Comparison of ENCODE assay signal across 9 cellular contexts in the genomic region with DNA sequence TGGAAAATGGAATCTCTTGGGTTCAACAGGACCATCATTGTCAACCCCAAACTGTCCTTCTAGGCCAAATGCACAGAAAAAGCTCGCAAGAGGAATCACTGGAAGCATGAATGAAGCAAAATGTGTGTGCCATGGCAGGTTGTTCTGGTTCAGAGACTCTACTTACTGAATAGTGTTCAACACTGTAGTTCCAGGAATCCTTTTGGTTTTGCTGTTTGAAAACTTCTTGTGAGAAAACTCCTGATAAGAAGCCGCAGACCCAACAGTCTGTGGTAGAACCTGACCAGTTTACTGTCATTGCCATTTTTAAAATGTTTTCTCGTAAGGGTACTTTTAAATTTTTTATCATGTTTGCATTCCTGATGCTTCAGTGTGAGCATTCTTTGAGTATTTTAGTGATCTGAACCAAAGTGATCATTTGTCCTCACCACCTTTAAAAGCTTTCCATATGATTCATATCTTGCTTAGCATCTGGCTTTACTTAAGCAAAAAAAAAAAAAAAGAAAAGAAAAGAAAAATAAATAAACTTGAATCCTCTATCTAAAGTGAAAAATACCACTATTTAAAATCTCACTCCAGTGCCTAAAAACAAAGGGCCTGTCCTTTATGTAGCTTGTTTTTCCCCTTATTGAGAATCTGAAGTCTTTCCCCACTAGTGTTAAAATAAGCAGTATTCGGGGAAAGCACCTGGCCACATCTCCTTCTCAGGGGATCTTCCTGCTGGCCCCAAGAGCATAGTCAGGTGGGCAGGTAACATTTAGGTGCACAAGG.
DNase-seq lines count a peak whose midpoint lies in the region; ATAC-seq and TF ChIP-seq lines count a peak whose summit lies in the region.
"Had no signal": no experiment of that assay in that cellular context is flagged by ENCODE, and none has a peak within 500 bp of the region (broad histone marks: within the 10 kb centered on the region; RNA-seq: fewer than 3 reads in every experiment).

No MANE protein-coding gene starts in this region.

- H3K9me3 ChIP-seq in SK-N-SH, result no peaks in the 10 kb centered on the region

- peaks cover 5% of the 10 kb centered on the region for H3F3A ChIP-seq in SK-N-SH (replicated peaks; ENCODE audit: insufficient read depth)

- CTCF ChIA-PET in SK-N-SH (lab: Yijun Ruan, JAX), result interaction anchor here (0.7 to 1.5 kb wide), 3 partner anchors 17 to 242 kb away, joined by 3 to 7 read pairs (median 3); no protein-coding TSS in a partner anchor

- peak overlapping the region; percentile 46 for H3K27ac Mint-ChIP-seq in stimulated activated memory B cell treated with anti-CD40 and anti-IgM and Interleukin-4, amounts not matched to agents 10 μg/mL and 1 μg/mL and 100 μg/mL, for 72 hours
- H3K27ac Mint-ChIP-seq: WTC11 had no signal

- no peak for TF ChIP-seq CTCF in SK-N-SH (IDR thresholded peaks at IDR 0.05)

- peaks cover 0 to 6% of the 10 kb centered on the region in 2 experiments for H3K36me3 ChIP-seq in SK-N-SH (replicated peaks in 1 of 2; ENCODE audit: control insufficient read depth in 1 of 2, insufficient read depth in 2 of 2, low read length in 1 of 2)

- POLR2A ChIA-PET in SK-N-SH (lab: Yijun Ruan, JAX), result no interaction called here

- no peaks in the 10 kb centered on the region for H3K27me3 ChIP-seq in SK-N-SH (ENCODE audit: insufficient read depth)

- no peak overlapping the region for H3K4me3 ChIP-seq in SK-N-SH (ENCODE audit: low read depth in 2 of 2, low read length in 1 of 2)

- no peaks in the 10 kb centered on the region for H3K9me2 ChIP-seq in SK-N-SH

- peaks cover 8% of the 10 kb centered on the region for H3K9me3 Mint-ChIP-seq in stimulated activated memory B cell treated with anti-CD40 and anti-IgM and Interleukin-4, amounts not matched to agents 10 μg/mL and 1 μg/mL and 100 μg/mL, for 72 hours

- peaks cover 2 to 6% of the 10 kb centered on the region in 2 experiments; a peak in 2 of 4 replicates for H3K4me1 ChIP-seq in SK-N-SH (ENCODE audit: control insufficient read depth in 1 of 2, insufficient read depth in 2 of 2, low read depth in 1 of 2, low read length in 1 of 2)

- no peak for TF ChIP-seq RAD21 in SK-N-SH (IDR thresholded peaks at IDR 0.05; ENCODE audit: low read length)

- H3K27ac ChIP-seq in SK-N-SH (ENCODE audit: low read depth in 2 of 2, low read length in 1 of 2), result peak overlapping the region; percentile 45 to 56; a peak in 2 of 4 replicates

- H3K9ac ChIP-seq in SK-N-SH, result no peak overlapping the region

- 71% methylated on average over 4 of the region's 4 CpGs for whole genome bisulfite sequencing in SK-N-SH (ENCODE audit: low lambda C conversion rate)

- H2AFZ ChIP-seq in SK-N-SH (ENCODE audit: low read depth), result no peak overlapping the region

- no peaks in the 10 kb centered on the region for H4K20me1 ChIP-seq in SK-N-SH (ENCODE audit: insufficient read depth)

- no peaks in the 10 kb centered on the region for H3K27me3 Mint-ChIP-seq in stimulated activated memory B cell treated with anti-CD40 and anti-IgM and Interleukin-4, amounts not matched to agents 10 μg/mL and 1 μg/mL and 100 μg/mL, for 72 hours

- no peak overlapping the region for H3K4me3 Mint-ChIP-seq in stimulated activated memory B cell treated with anti-CD40 and anti-IgM and Interleukin-4, amounts not matched to agents 10 μg/mL and 1 μg/mL and 100 μg/mL, for 72 hours
- H3K4me3 Mint-ChIP-seq: WTC11 had no signal

- peak; percentile 78 for ATAC-seq in GM19023 (IDR thresholded peaks at IDR 0.05; ENCODE audit: unreplicated experiment)
- peak; percentile 74 for ATAC-seq in HG02885 (IDR thresholded peaks at IDR 0.05; ENCODE audit: poor library complexity, unreplicated experiment)
- peak; percentile 84 for ATAC-seq in stimulated activated memory B cell treated with anti-CD40 and anti-IgM and Interleukin-4, amounts not matched to agents 10 μg/mL and 1 μg/mL and 100 μg/mL, for 72 hours
- ATAC-seq: WTC11 had no signal

- peaks cover 16% of the 10 kb centered on the region for H3K36me3 Mint-ChIP-seq in stimulated activated memory B cell treated with anti-CD40 and anti-IgM and Interleukin-4, amounts not matched to agents 10 μg/mL and 1 μg/mL and 100 μg/mL, for 72 hours
- H3K36me3 Mint-ChIP-seq: WTC11 had no signal

- peaks cover 32% of the 10 kb centered on the region for H3K4me1 Mint-ChIP-seq in stimulated activated memory B cell treated with anti-CD40 and anti-IgM and Interleukin-4, amounts not matched to agents 10 μg/mL and 1 μg/mL and 100 μg/mL, for 72 hours

- no peaks in the 10 kb centered on the region for H3K79me2 ChIP-seq in SK-N-SH (ENCODE audit: insufficient read depth)

- DNase-seq in SK-N-SH, result no peak
- no peak for DNase-seq in NCI-H1694 (lab: John Stamatoyannopoulos, UW)
- no peak for DNase-seq in 8988T
- DNase-seq in NCI-H187 treated with DMSO at 0.1 percent for 48 hours (lab: John Stamatoyannopoulos, UW), result no peak
- DNase-seq: anterior cingulate cortex had no signal

- TF ChIP-seq EP300 in SK-N-SH (IDR thresholded peaks at IDR 0.05; ENCODE audit: borderline replicate concordance in 1 of 2, low read depth in 1 of 2, low read length in 1 of 2), result peak in 1 of 2 experiments; percentile 74; a peak in 2 of 4 replicates

- H3K4me2 ChIP-seq in SK-N-SH, result 0 out of 2 replicates have a peak overlapping the region, but pooled peaks have one; percentile 13

TF ChIP-seq in SK-N-SH, 30 proteins besides CTCF, POLR2A, EP300 and RAD21 (continues in another document):
- TF ChIP-seq FOSL2 (IDR thresholded peaks at IDR 0.05; ENCODE audit: borderline replicate concordance, low read depth) (peak; percentile 67; the same call in 1 of the 2 replicates), TCF12 (IDR thresholded peaks at IDR 0.05) (peak; percentile 96), GABPA (IDR thresholded peaks at IDR 0.05; ENCODE audit: low read depth) (no peak; the same call in 1 of the 2 replicates), YY1 (IDR thresholded peaks at IDR 0.05; ENCODE audit: low read depth) (no peak), TAF1 (IDR thresholded peaks at IDR 0.05; ENCODE audit: borderline replicate concordance, low read depth, low read length) (no peak), NFIC (IDR thresholded peaks at IDR 0.05; ENCODE audit: borderline replicate concordance) (peak; percentile 23; the same call in 1 of the 2 replicates), RXRA (IDR thresholded peaks at IDR 0.05; ENCODE audit: borderline replicate concordance, low read depth) (no peak), EZH2phosphoT487 (IDR thresholded peaks at IDR 0.05; ENCODE audit: borderline replicate concordance, low read depth) (no peak), CHD2 (IDR thresholded peaks at IDR 0.05; ENCODE audit: low read length, partially characterized antibody) (no peak), GATA2 (CRISPR knock-in tag; IDR thresholded peaks at IDR 0.05) (no peak), FOXM1 (IDR thresholded peaks at IDR 0.05; ENCODE audit: low read depth) (peak; percentile 60; the same call in 1 of the 2 replicates), SMC3 (IDR thresholded peaks at IDR 0.05; ENCODE audit: low read depth, low read length) (no peak), NRF1 (IDR thresholded peaks at IDR 0.05; ENCODE audit: low read depth, low read length) (no peak), JUND (IDR thresholded peaks at IDR 0.05) (peak; percentile 71)
- TF ChIP-seq, protein P1, sequence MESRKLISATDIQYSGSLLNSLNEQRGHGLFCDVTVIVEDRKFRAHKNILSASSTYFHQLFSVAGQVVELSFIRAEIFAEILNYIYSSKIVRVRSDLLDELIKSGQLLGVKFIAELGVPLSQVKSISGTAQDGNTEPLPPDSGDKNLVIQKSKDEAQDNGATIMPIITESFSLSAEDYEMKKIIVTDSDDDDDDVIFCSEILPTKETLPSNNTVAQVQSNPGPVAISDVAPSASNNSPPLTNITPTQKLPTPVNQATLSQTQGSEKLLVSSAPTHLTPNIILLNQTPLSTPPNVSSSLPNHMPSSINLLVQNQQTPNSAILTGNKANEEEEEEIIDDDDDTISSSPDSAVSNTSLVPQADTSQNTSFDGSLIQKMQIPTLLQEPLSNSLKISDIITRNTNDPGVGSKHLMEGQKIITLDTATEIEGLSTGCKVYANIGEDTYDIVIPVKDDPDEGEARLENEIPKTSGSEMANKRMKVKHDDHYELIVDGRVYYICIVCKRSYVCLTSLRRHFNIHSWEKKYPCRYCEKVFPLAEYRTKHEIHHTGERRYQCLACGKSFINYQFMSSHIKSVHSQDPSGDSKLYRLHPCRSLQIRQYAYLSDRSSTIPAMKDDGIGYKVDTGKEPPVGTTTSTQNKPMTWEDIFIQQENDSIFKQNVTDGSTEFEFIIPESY (IDR thresholded peaks at IDR 0.05; ENCODE audit: borderline replicate concordance, low read depth), result 0 out of 2 replicates have a peak, but pooled peaks have one; percentile 27
- TF ChIP-seq, protein P2, sequence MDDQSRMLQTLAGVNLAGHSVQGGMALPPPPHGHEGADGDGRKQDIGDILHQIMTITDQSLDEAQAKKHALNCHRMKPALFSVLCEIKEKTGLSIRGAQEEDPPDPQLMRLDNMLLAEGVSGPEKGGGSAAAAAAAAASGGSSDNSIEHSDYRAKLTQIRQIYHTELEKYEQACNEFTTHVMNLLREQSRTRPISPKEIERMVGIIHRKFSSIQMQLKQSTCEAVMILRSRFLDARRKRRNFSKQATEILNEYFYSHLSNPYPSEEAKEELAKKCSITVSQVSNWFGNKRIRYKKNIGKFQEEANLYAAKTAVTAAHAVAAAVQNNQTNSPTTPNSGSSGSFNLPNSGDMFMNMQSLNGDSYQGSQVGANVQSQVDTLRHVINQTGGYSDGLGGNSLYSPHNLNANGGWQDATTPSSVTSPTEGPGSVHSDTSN (IDR thresholded peaks at IDR 0.05), result peak; percentile 66
- TF ChIP-seq, protein P3, sequence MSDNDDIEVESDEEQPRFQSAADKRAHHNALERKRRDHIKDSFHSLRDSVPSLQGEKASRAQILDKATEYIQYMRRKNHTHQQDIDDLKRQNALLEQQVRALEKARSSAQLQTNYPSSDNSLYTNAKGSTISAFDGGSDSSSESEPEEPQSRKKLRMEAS (IDR thresholded peaks at IDR 0.05; ENCODE audit: low read depth), result peak; percentile 25; the same call in 1 of the 2 replicates
- TF ChIP-seq, protein P4, sequence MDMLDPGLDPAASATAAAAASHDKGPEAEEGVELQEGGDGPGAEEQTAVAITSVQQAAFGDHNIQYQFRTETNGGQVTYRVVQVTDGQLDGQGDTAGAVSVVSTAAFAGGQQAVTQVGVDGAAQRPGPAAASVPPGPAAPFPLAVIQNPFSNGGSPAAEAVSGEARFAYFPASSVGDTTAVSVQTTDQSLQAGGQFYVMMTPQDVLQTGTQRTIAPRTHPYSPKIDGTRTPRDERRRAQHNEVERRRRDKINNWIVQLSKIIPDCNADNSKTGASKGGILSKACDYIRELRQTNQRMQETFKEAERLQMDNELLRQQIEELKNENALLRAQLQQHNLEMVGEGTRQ (IDR thresholded peaks at IDR 0.05; ENCODE audit: borderline replicate concordance, low read depth, low read length), result no peak
